Comparison of ENCODE assay signal across 8 cellular contexts in the genomic region with DNA sequence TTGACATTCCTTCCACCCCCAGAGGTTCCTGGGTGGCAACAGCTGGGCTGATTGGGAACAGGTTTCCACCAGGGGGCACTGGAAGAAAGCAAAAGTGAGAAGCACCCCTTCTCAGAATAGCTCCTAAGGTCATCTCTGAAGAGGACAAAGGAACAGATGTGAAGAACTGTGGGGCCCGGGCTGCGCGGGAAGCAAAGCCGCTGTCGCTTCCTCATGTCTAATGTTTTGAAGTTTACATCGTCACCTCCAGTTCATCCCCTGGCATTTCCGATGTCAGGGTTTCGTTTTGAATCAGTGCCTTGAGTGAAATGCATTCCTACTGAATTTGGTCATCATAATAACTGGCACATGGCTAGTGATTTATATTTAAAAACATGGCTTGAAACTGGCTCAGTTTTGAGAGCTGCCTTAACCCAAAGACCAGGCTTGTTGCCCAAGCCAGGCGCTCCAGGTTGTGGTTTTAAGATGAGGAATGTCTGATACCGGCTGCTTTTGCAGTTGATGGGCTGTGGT. TPM values are rescaled to one million over a fixed set of nuclear protein-coding genes. Genes with fewer than 3 reads are reported as not detected.
DNase-seq lines count a peak whose midpoint lies in the region; ATAC-seq and TF ChIP-seq lines count a peak whose summit lies in the region.

No MANE protein-coding gene starts in this region.

- no peaks in the 10 kb centered on the region for H3K36me3 Mint-ChIP-seq in progenitor cell of endocrine pancreas (ENCODE audit: insufficient read depth)

- H3K9me3 ChIP-seq in HUES48 (ENCODE audit: control insufficient read depth, insufficient read depth, low read length), result no peaks in the 10 kb centered on the region

- 8% methylated on average over 10 of the region's 10 CpGs for WGBS in urinary bladder

- peak; percentile 89 for ATAC-seq in GM21528 (IDR thresholded peaks at IDR 0.05; ENCODE audit: low FRiP score, unreplicated experiment)

- no peaks in the 10 kb centered on the region for H3K36me3 ChIP-seq in HUES48 (ENCODE audit: control insufficient read depth, insufficient read depth, low read length)
- H3K36me3 ChIP-seq in urinary bladder (ENCODE audit: insufficient read depth), result no peaks in the 10 kb centered on the region

- H3K9ac ChIP-seq in HUES48 (ENCODE audit: low read depth, low read length), result peak overlapping the region; percentile 59; the same call in 1 of the 2 replicates

- H3K4me1 Mint-ChIP-seq in progenitor cell of endocrine pancreas (ENCODE audit: low read depth), result peaks cover 38% of the 10 kb centered on the region

- H3K27ac ChIP-seq in HUES48 (ENCODE audit: low read depth, low read length), result peak overlapping the region; percentile 85
- H3K27ac ChIP-seq in urinary bladder (ENCODE audit: low read depth), result no peak overlapping the region

- H3K4me3 ChIP-seq in HUES48 (ENCODE audit: low read depth, low read length), result peak overlapping the region; percentile 53
- peak overlapping the region; percentile 10 for H3K4me3 ChIP-seq in urinary bladder (ENCODE audit: low read depth, low read length)

- no peaks in the 10 kb centered on the region for H3K9me3 Mint-ChIP-seq in progenitor cell of endocrine pancreas (ENCODE audit: low read depth)

- DNase-seq in DMS53 (lab: John Stamatoyannopoulos, UW) (peak; percentile 87), SIG-M5 treated with dmso at 0.1 percent for 504 hours (lab: John Stamatoyannopoulos, UW; ENCODE audit: unreplicated experiment) (peak; percentile 78), globus pallidus (ENCODE audit: low spot score) (peak; percentile 12), progenitor cell of endocrine pancreas (ENCODE audit: low spot score, unreplicated experiment) (peak; percentile 29)
- peak; percentile 84 for DNase-seq in activated effector memory CD4-positive, alpha-beta T cell treated with anti-CD3 and anti-CD28 coated beads, Interleukin-2, amount 50 U/mL, for 16 hours

- H3K27ac Mint-ChIP-seq in progenitor cell of endocrine pancreas, result peak overlapping the region; percentile 93

- peak; percentile 68 for TF ChIP-seq CTCF in progenitor cell of endocrine pancreas (IDR thresholded peaks at IDR 0.05; ENCODE audit: unreplicated experiment)

- no peaks in the 10 kb centered on the region for H3K27me3 ChIP-seq in HUES48 (ENCODE audit: control insufficient read depth, insufficient read depth, low read length)

- H3K4me1 ChIP-seq in HUES48 (ENCODE audit: control insufficient read depth, insufficient read depth, low read length) (peaks cover 27% of the 10 kb centered on the region), urinary bladder (ENCODE audit: insufficient read depth) (peaks cover 1% of the 10 kb centered on the region)

- H3K4me3 Mint-ChIP-seq in progenitor cell of endocrine pancreas (ENCODE audit: low read depth), result no peak overlapping the region

- no peaks in the 10 kb centered on the region for H3K27me3 Mint-ChIP-seq in progenitor cell of endocrine pancreas

RNA-seq across cellular contexts. Expression of a gene that starts 6.1 kb away (rescaled TPM):
- total RNA-seq in progenitor cell of endocrine pancreas (1.3 and 3.0 TPM in 2 replicates), urinary bladder (7.3 TPM)
- polyA plus RNA-seq in urinary bladder, result 0.89 TPM

Comparison
In these comparisons a context has a peak if more than half of its experiments do, and no peak if none do; other contexts are left out.
1. DNase-seq: peak in every context shown above with its lines; median percentile 87 in DMS53; 84 in activated effector memory CD4-positive, alpha-beta T cell treated with anti-CD3 and anti-CD28 coated beads, Interleukin-2, amount 50 U/mL, for 16 hours; 78 in SIG-M5 treated with dmso at 0.1 percent for 504 hours; 29 in progenitor cell of endocrine pancreas; 12 in globus pallidus.